ENCODE assay signal across 8 cellular contexts in the genomic region with DNA sequence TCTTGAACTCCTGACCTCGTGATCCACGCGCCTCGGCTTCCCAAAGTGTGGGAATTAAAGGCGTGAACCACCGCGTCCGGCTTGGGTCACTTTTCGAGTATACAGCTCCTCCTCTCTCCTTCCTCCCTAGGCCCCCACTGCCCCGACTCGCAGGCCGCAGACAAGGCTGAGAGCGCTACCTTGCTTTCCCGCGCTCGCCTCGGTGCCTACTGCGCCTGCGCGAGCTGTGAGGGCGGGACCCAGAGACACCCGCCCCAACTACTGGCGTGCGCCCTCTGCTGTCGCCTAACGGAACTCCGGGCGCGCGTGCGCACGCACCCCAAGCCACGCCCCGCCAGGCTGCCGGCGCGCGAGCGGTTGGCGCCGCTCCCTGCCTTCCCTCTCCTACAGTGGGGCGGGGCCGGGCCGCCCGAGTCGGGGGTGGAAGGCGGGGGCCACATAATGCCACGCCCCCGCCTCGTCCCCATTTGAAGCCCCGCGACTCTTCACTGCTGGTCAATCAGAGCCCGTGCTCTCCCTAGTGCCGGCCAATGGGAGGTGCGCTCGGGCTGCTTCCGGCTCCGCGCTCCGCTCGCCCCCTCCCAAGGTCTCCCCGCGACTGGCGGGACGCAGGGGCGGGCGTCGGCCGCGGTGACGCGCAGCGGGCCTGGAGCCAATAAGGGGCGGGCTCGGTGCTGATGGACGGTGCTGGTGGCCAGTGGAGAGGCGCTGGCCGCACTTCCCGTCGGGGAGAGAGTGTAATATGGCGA. TPM values are rescaled to one million over a fixed set of nuclear protein-coding genes. Genes with fewer than 3 reads are reported as not detected.
A peak's percentile ranks its signal among the peaks of the same experiment; 100 is the strongest.
DNase-seq lines count a peak whose midpoint lies in the region; FAIRE-seq and TF ChIP-seq lines count a peak whose summit lies in the region.

A gene (plus strand): TSS at position 730 of the 749 bp plus-strand sequence. CDS start 13 bp downstream, at position 743.

- DNase-seq in H9: peak; percentile 99
- peak; percentile 99 for DNase-seq in M059J (ENCODE audit: low read depth)
- DNase-seq in SHP77 (lab: John Stamatoyannopoulos, UW): peak; percentile 98 to 99
- peak; percentile 99 for DNase-seq in activated effector memory CD4-positive, alpha-beta T cell treated with Interleukin-2 at 50 U/mL for 16 hours
- peak; percentile 99 for DNase-seq in fibroblast of the aortic adventitia (ENCODE audit: low read depth)

- H3K9me3 ChIP-seq in H9 (ENCODE audit: control insufficient read depth, low read depth, low read length): no peaks in the 10 kb centered on the region

- peaks cover 9% of the 10 kb centered on the region for H3K23me2 ChIP-seq in H9 (ENCODE audit: insufficient read length, low read depth, low read length, poor library complexity, severe bottlenecking)

- peak within 1 kb of the TSS; percentile 89 for H3K14ac ChIP-seq in H9 (ENCODE audit: insufficient read depth, low read length)

- H3K9me3 Mint-ChIP-seq in H9 (no peaks in the 10 kb centered on the region), nephron (no peaks in the 10 kb centered on the region)
- no peaks in the 10 kb centered on the region for H3K9me3 Mint-ChIP-seq in stimulated activated naive CD8-positive, alpha-beta T cell treated with anti-CD3 and anti-CD28 coated beads, Interleukin-15, Interleukin-2, amounts not matched to agents 100 ng/mL and 50 ng/mL, for 24 hours

- H3K27me3 Mint-ChIP-seq in H9 (ENCODE audit: low read depth): no peaks in the 10 kb centered on the region
- H3K27me3 Mint-ChIP-seq in nephron (ENCODE audit: low read depth): no peaks in the 10 kb centered on the region
- no peaks in the 10 kb centered on the region for H3K27me3 Mint-ChIP-seq in stimulated activated naive CD8-positive, alpha-beta T cell treated with anti-CD3 and anti-CD28 coated beads, Interleukin-15, Interleukin-2, amounts not matched to agents 100 ng/mL and 50 ng/mL, for 24 hours

- WGBS in H9 (ENCODE audit: extremely low coverage, insufficient read length, low lambda C conversion rate): no CpG with 5 or more reads among the region's 81 CpGs

- no peaks in the 10 kb centered on the region for H4K20me1 ChIP-seq in H9 (ENCODE audit: control insufficient read depth, insufficient read depth, insufficient read length)

- H2AK5ac ChIP-seq in H9 (ENCODE audit: insufficient read length, low read length): no peak within 1 kb of the TSS

- H2BK20ac ChIP-seq in H9 (ENCODE audit: low read depth, low read length, poor library complexity, severe bottlenecking): no peak within 1 kb of the TSS

- no peak within 1 kb of the TSS for H4K91ac ChIP-seq in H9 (ENCODE audit: insufficient read length, low read depth, low read length)

- no peak within 1 kb of the TSS for H3K27ac ChIP-seq in H9 (ENCODE audit: insufficient read length, low read depth, low read length)

- H3K9ac ChIP-seq in H9 (ENCODE audit: extremely low read depth, insufficient read length, low read length): peak within 1 kb of the TSS; percentile 85

- H2AFZ ChIP-seq in H9 (ENCODE audit: low read length): no peak within 1 kb of the TSS

- H4K5ac ChIP-seq in H9 (ENCODE audit: insufficient read length, low read depth, low read length): no peak within 1 kb of the TSS

- no peak within 1 kb of the TSS for H3K56ac ChIP-seq in H9 (ENCODE audit: insufficient read length, low read depth, low read length)

- H2BK5ac ChIP-seq in H9 (ENCODE audit: insufficient read length, low read length): no peak within 1 kb of the TSS

- H3K4me1 ChIP-seq in H9 (ENCODE audit: insufficient read depth, low read length): no peaks in the 10 kb centered on the region

- no peak within 1 kb of the TSS for H2BK15ac ChIP-seq in H9 (ENCODE audit: low read depth, low read length)

- H3K4me1 Mint-ChIP-seq in H9 (peaks cover 10 to 28% of the 10 kb centered on the region in 2 experiments), nephron (peaks cover 18% of the 10 kb centered on the region)
- peaks cover 40% of the 10 kb centered on the region for H3K4me1 Mint-ChIP-seq in stimulated activated naive CD8-positive, alpha-beta T cell treated with anti-CD3 and anti-CD28 coated beads, Interleukin-15, Interleukin-2, amounts not matched to agents 100 ng/mL and 50 ng/mL, for 24 hours (ENCODE audit: low read depth)

- no peak within 1 kb of the TSS for H4K8ac ChIP-seq in H9 (replicated peaks; ENCODE audit: insufficient read length, low read depth, low read length)

- no peak within 1 kb of the TSS; the same call in 1 of the 2 replicates for H3K4ac ChIP-seq in H9 (ENCODE audit: low read depth, low read length)

- H3K4me3 ChIP-seq in fibroblast of the aortic adventitia (ENCODE audit: low read depth, low read length): peak within 1 kb of the TSS; percentile 80

- no peaks in the 10 kb centered on the region for H3K27me3 ChIP-seq in H9 (ENCODE audit: insufficient read depth, low read length)

- peak; percentile 96 for TF ChIP-seq CTCF in H9 (conservative IDR thresholded peaks at IDR 0.05)
- TF ChIP-seq CTCF in fibroblast of the aortic adventitia (IDR thresholded peaks at IDR 0.05; ENCODE audit: insufficient read depth, low read length): peak; percentile 78
- peak; percentile 98 to 99 (median 98) for TF ChIP-seq CTCF in nephron (IDR thresholded peaks at IDR 0.05; ENCODE audit: unreplicated experiment in 3 of 3)

- no peak within 1 kb of the TSS for H2BK12ac ChIP-seq in H9 (ENCODE audit: insufficient read length, low read depth, low read length)

- no peak within 1 kb of the TSS for H3T11ph ChIP-seq in H9 (ENCODE audit: low read length)

- H3K27ac Mint-ChIP-seq in H9 (peak within 1 kb of the TSS; percentile 97 to 99 (median 97)), nephron (peak within 1 kb of the TSS; percentile 88 to 94 (median 92))
- H3K27ac Mint-ChIP-seq in stimulated activated naive CD8-positive, alpha-beta T cell treated with anti-CD3 and anti-CD28 coated beads, Interleukin-15, Interleukin-2, amounts not matched to agents 100 ng/mL and 50 ng/mL, for 24 hours: peak within 1 kb of the TSS; percentile 96

- peaks cover 8% of the 10 kb centered on the region for H3K79me1 ChIP-seq in H9 (ENCODE audit: insufficient read depth, low read depth, low read length, poor library complexity, severe bottlenecking)

- H2BK120ac ChIP-seq in H9 (ENCODE audit: low read depth, low read length, poor library complexity, severe bottlenecking): no peak within 1 kb of the TSS

- peak within 1 kb of the TSS; percentile 95 for H3K4me2 ChIP-seq in H9 (ENCODE audit: insufficient read depth, insufficient read length, low read length)

- H3K36me3 Mint-ChIP-seq in H9 (ENCODE audit: insufficient read depth in 1 of 3, low read depth in 3 of 3): peaks cover 4 to 14% (median 11%) of the 10 kb centered on the region in 3 experiments; a peak in 6 of 7 replicates
- peaks cover 4% of the 10 kb centered on the region for H3K36me3 Mint-ChIP-seq in nephron (ENCODE audit: low read depth)
- H3K36me3 Mint-ChIP-seq in stimulated activated naive CD8-positive, alpha-beta T cell treated with anti-CD3 and anti-CD28 coated beads, Interleukin-15, Interleukin-2, amounts not matched to agents 100 ng/mL and 50 ng/mL, for 24 hours (ENCODE audit: low read depth): peaks cover 15% of the 10 kb centered on the region

- peak within 1 kb of the TSS; percentile 59 for H3K18ac ChIP-seq in H9 (ENCODE audit: insufficient read length, low read depth, low read length)

- H3K79me2 ChIP-seq in H9 (ENCODE audit: insufficient read depth, low read length): peaks cover 17% of the 10 kb centered on the region

- H3K4me3 Mint-ChIP-seq in H9 (peak within 1 kb of the TSS; percentile 99), nephron (peak within 1 kb of the TSS; percentile 98 to 99 (median 98))
- peak within 1 kb of the TSS; percentile 87 for H3K4me3 Mint-ChIP-seq in stimulated activated naive CD8-positive, alpha-beta T cell treated with anti-CD3 and anti-CD28 coated beads, Interleukin-15, Interleukin-2, amounts not matched to agents 100 ng/mL and 50 ng/mL, for 24 hours

- H3K23ac ChIP-seq in H9 (ENCODE audit: insufficient read length, low read depth, low read length): no peak within 1 kb of the TSS

- peak; percentile 91 for FAIRE-seq in G401.6 (lab: Jason Lieb, UNC)

RNA-seq across cellular contexts. Expression of the gene that starts here (rescaled TPM):
- total RNA-seq in H9 (2021) (93.8 and 103 TPM in 2 replicates), fibroblast of the aortic adventitia (ENCODE audit: low replicate concordance) (15.5 and 99.9 TPM in 2 replicates)
- total RNA-seq in M059J (2014; rRNA removed; shearing (Covaris generic)): 110 and 159 TPM in 2 replicates
